In the genomic region with DNA sequence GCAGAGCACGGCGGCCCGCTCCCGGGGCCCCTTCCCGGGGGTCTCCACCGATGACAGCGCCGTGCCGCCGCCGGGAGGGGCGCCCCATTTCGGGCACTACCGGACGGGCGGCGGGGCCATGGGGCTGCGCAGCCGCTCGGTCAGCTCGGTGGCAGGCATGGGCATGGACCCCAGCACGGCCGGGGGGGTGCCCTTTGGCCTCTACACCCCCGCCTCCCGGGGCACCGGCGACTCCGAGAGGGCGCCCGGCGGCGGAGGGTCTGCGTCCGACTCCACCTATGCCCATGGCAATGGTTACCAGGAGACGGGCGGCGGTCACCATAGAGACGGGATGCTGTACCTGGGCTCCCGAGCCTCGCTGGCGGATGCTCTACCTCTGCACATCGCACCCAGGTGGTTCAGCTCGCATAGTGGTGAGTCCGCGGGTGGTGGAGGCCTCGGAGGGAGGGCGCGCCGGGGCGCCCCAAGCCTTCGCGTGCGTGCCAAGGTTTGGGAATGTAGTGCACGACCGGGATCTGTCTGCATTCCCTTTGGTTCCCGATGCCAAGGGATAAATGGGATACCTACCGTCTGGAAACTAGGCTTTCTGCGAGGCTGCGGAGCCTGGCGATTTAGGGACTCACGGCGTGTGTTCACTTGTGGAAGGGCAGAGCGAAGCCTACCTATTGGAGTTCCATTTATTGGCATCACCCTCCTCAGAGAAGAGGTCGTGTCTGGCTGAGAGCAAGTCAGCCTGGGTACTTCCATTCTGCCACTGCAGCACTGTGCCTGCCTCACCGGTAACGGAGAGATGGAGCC, we compare ENCODE assay signal across 8 cellular contexts. TPM values are rescaled to one million over a fixed set of nuclear protein-coding genes. Genes with fewer than 3 reads are reported as not detected.
DNase-seq lines count a peak whose midpoint lies in the region; ATAC-seq lines count a peak whose summit lies in the region.

No MANE protein-coding gene starts in this region.

- H3K9ac ChIP-seq in mesenchymal stem cell (ENCODE audit: low read length) = peak overlapping the region; percentile 76

- H3K27me3 Mint-ChIP-seq in activated CD4-positive, alpha-beta memory T cell treated with anti-CD3 and anti-CD28 coated beads, Interleukin-2, amount 10 ng/mL, durations not matched to agents 7 days and 5 days = peaks cover 18% of the 10 kb centered on the region

- no peaks in the 10 kb centered on the region for H3K9me3 Mint-ChIP-seq in activated CD4-positive, alpha-beta memory T cell treated with anti-CD3 and anti-CD28 coated beads, Interleukin-2, amount 10 ng/mL, durations not matched to agents 7 days and 5 days

- H3K79me1 ChIP-seq in mesenchymal stem cell (replicated peaks; ENCODE audit: low read length, poor library complexity, severe bottlenecking) = peaks cover 25% of the 10 kb centered on the region

- DNase-seq in AG08395 (ENCODE audit: low spot score) = peak; percentile 42
- peak; percentile 5 to 90 (median 83) for DNase-seq in NCI-H1417 (lab: John Stamatoyannopoulos, UW)
- DNase-seq in activated CD4-positive, alpha-beta memory T cell treated with anti-CD3 and anti-CD28 coated beads, Interleukin-2, amount 10 ng/mL, durations not matched to agents 7 days and 5 days = peak; percentile 68
- peak; percentile 40 to 47 (median 45) for DNase-seq in effector memory CD4-positive, alpha-beta T cell
- DNase-seq in mesenchymal stem cell = peak; percentile 49
- DNase-seq in stimulated activated CD8-positive, alpha-beta memory T cell treated with anti-CD3 and anti-CD28 coated beads, Interleukin-15, amount 100 ng/mL, for 24 hours (ENCODE audit: low read depth) = peak; percentile 3

- no peaks in the 10 kb centered on the region for H3K36me3 ChIP-seq in effector memory CD4-positive, alpha-beta T cell (ENCODE audit: control insufficient read depth, insufficient read depth, low read length)
- H3K36me3 ChIP-seq in mesenchymal stem cell (ENCODE audit: control insufficient read depth in 1 of 2, insufficient read depth in 2 of 2, low read depth in 1 of 2, low read length in 2 of 2) = peaks cover 0 to 5% of the 10 kb centered on the region in 2 experiments

- POLR2A ChIA-PET in activated CD4-positive, alpha-beta memory T cell treated with anti-CD3 and anti-CD28 coated beads, Interleukin-2, amount 10 ng/mL, durations not matched to agents 7 days and 5 days (lab: Charles Lee) = interaction anchor here (0.9 to 2.7 kb wide), 4 partner anchors 12 to 110 kb away, joined by 3 to 18 read pairs (median 8); no protein-coding TSS in a partner anchor

- peak overlapping the region in 1 of 2 experiments; percentile 25 for H2BK12ac ChIP-seq in mesenchymal stem cell (ENCODE audit: low read length in 2 of 2)

- H2AFZ ChIP-seq in mesenchymal stem cell (ENCODE audit: low read depth, low read length) = no peak overlapping the region

- peak overlapping the region in 1 of 2 experiments; percentile 34 for H3K4ac ChIP-seq in mesenchymal stem cell (ENCODE audit: low read depth in 1 of 2, low read length in 2 of 2)

- H3K4me3 Mint-ChIP-seq in activated CD4-positive, alpha-beta memory T cell treated with anti-CD3 and anti-CD28 coated beads, Interleukin-2, amount 10 ng/mL, durations not matched to agents 7 days and 5 days = peak overlapping the region; percentile 72

- peak overlapping the region; percentile 37 to 86 for H3K18ac ChIP-seq in mesenchymal stem cell (ENCODE audit: low read depth in 1 of 2, low read length in 2 of 2)

- CTCF ChIA-PET in activated CD4-positive, alpha-beta memory T cell treated with anti-CD3 and anti-CD28 coated beads, Interleukin-2, amount 10 ng/mL, durations not matched to agents 7 days and 5 days (lab: Charles Lee) = interaction anchor here (7.4 kb wide), 1 partner anchor 111 kb away, joined by 186 read pairs; no protein-coding TSS in a partner anchor

- no peak overlapping the region for H2AK5ac ChIP-seq in mesenchymal stem cell (ENCODE audit: low read length, severe bottlenecking)

- H3K4me3 ChIP-seq in effector memory CD4-positive, alpha-beta T cell (ENCODE audit: insufficient read depth, low read depth, low read length, poor library complexity, severe bottlenecking) = peak overlapping the region; percentile 71
- peak overlapping the region; percentile 83 to 87 for H3K4me3 ChIP-seq in mesenchymal stem cell (ENCODE audit: insufficient read depth in 1 of 2, low read depth in 1 of 2, low read length in 2 of 2)

- peak overlapping the region; percentile 34 for H4K91ac ChIP-seq in mesenchymal stem cell (ENCODE audit: low read length)

- H3K36me3 Mint-ChIP-seq in activated CD4-positive, alpha-beta memory T cell treated with anti-CD3 and anti-CD28 coated beads, Interleukin-2, amount 10 ng/mL, durations not matched to agents 7 days and 5 days (ENCODE audit: low read depth) = peaks cover 9% of the 10 kb centered on the region

- no peak overlapping the region for H4K8ac ChIP-seq in mesenchymal stem cell (ENCODE audit: low read length)

- H3K9me3 ChIP-seq in effector memory CD4-positive, alpha-beta T cell (ENCODE audit: control insufficient read depth, low read length) = no peaks in the 10 kb centered on the region
- no peaks in the 10 kb centered on the region for H3K9me3 ChIP-seq in mesenchymal stem cell (ENCODE audit: control insufficient read depth, low read length)

- peaks cover 38% of the 10 kb centered on the region for H3K4me1 Mint-ChIP-seq in activated CD4-positive, alpha-beta memory T cell treated with anti-CD3 and anti-CD28 coated beads, Interleukin-2, amount 10 ng/mL, durations not matched to agents 7 days and 5 days

- H3K27me3 ChIP-seq in effector memory CD4-positive, alpha-beta T cell (replicated peaks; ENCODE audit: control insufficient read depth, insufficient read depth, low read length, poor library complexity, severe bottlenecking) = no peaks in the 10 kb centered on the region
- H3K27me3 ChIP-seq in mesenchymal stem cell (ENCODE audit: control insufficient read depth in 1 of 2, insufficient read depth in 1 of 2, low read length in 2 of 2) = no peaks in the 10 kb centered on the region

- peak overlapping the region; percentile 62 for H3K4me2 ChIP-seq in mesenchymal stem cell (ENCODE audit: low read length, poor library complexity, severe bottlenecking)

- 2% methylated on average over 54 of the region's 66 CpGs for WGBS in mesenchymal stem cell

- H3K4me1 ChIP-seq in effector memory CD4-positive, alpha-beta T cell (ENCODE audit: control insufficient read depth, insufficient read depth, low read length, poor library complexity, severe bottlenecking) = peaks cover 10% of the 10 kb centered on the region
- peaks cover 21% of the 10 kb centered on the region for H3K4me1 ChIP-seq in mesenchymal stem cell (ENCODE audit: control insufficient read depth, insufficient read depth, low read depth, low read length)

- no peak overlapping the region for H2BK5ac ChIP-seq in mesenchymal stem cell (ENCODE audit: low read depth, low read length, poor library complexity, severe bottlenecking)

- H3K14ac ChIP-seq in mesenchymal stem cell (ENCODE audit: low read length in 2 of 2) = peak overlapping the region; percentile 16 to 51

- no peak overlapping the region for H3K27ac Mint-ChIP-seq in activated CD4-positive, alpha-beta memory T cell treated with anti-CD3 and anti-CD28 coated beads, Interleukin-2, amount 10 ng/mL, durations not matched to agents 7 days and 5 days

- peak overlapping the region in 1 of 2 experiments; percentile 46 for H3K23ac ChIP-seq in mesenchymal stem cell (ENCODE audit: low read length in 2 of 2)

- ATAC-seq in GM19395 (IDR thresholded peaks at IDR 0.05; ENCODE audit: unreplicated experiment) (peak; percentile 52), HG03469 (IDR thresholded peaks at IDR 0.05; ENCODE audit: unreplicated experiment) (no peak)

- H2BK120ac ChIP-seq in mesenchymal stem cell (ENCODE audit: low read depth, low read length) = no peak overlapping the region

- peak overlapping the region; percentile 18 for H2BK15ac ChIP-seq in mesenchymal stem cell (ENCODE audit: low read depth, poor library complexity, severe bottlenecking)

- peak overlapping the region; percentile 56 for H3K27ac ChIP-seq in effector memory CD4-positive, alpha-beta T cell (ENCODE audit: insufficient read depth, low read length, poor library complexity, severe bottlenecking)
- no peak overlapping the region for H3K27ac ChIP-seq in mesenchymal stem cell (ENCODE audit: low read length, poor library complexity, severe bottlenecking)

RNA-seq across cellular contexts. Expression of a gene that starts 1.1 kb away (rescaled TPM):
- 10 to 100 TPM; 22.7 to 25.3 TPM for total RNA-seq in activated CD4-positive, alpha-beta memory T cell treated with anti-CD3 and anti-CD28 coated beads, Interleukin-2, amount 10 ng/mL, durations not matched to agents 7 days and 5 days
- polyA plus RNA-seq in mesenchymal stem cell (2013, experiment 1 of 2) = 29.7 TPM
- 27.6 TPM for polyA plus RNA-seq in mesenchymal stem cell (2013, experiment 2 of 2)

RNA-seq across cellular contexts. Expression of a gene that starts 15.0 kb away (rescaled TPM):
- 10 to 100 TPM; 67.1 to 72.3 TPM for total RNA-seq in activated CD4-positive, alpha-beta memory T cell treated with anti-CD3 and anti-CD28 coated beads, Interleukin-2, amount 10 ng/mL, durations not matched to agents 7 days and 5 days
- 20.7 TPM for polyA plus RNA-seq in mesenchymal stem cell (2013, experiment 1 of 2)
- 19.7 TPM for polyA plus RNA-seq in mesenchymal stem cell (2013, experiment 2 of 2)

Comparison
In these comparisons a context has a peak if more than half of its experiments do, and no peak if none do; other contexts are left out.
1. DNase-seq: peak in every context shown above with its lines; median percentile 83 in NCI-H1417; 68 in activated CD4-positive, alpha-beta memory T cell treated with anti-CD3 and anti-CD28 coated beads, Interleukin-2, amount 10 ng/mL, durations not matched to agents 7 days and 5 days; 49 in mesenchymal stem cell; 45 in effector memory CD4-positive, alpha-beta T cell; 42 in AG08395; 3 in stimulated activated CD8-positive, alpha-beta memory T cell treated with anti-CD3 and anti-CD28 coated beads, Interleukin-15, amount 100 ng/mL, for 24 hours.